Comparison of ENCODE assay signal across 10 cellular contexts in genomic region chr15:87672309-87672897, GRCh38.
DNase-seq lines count a peak whose midpoint lies in the region; ATAC-seq, FAIRE-seq and TF ChIP-seq lines count a peak whose summit lies in the region.
"Had no signal": no experiment of that assay in that cellular context is flagged by ENCODE, and none has a peak within 500 bp of the region (broad histone marks: within the 10 kb centered on the region; RNA-seq: fewer than 3 reads in every experiment).

No MANE protein-coding gene starts in this region.

- peak overlapping the region in 1 of 2 experiments; percentile 76 for H2BK12ac ChIP-seq in mesenchymal stem cell (ENCODE audit: low read length in 2 of 2)

- no peak overlapping the region for H3K4me3 Mint-ChIP-seq in immature natural killer cell
- H3K4me3 Mint-ChIP-seq: activated B cell treated with CpG ODN at 0.5 μM for 24 hours had no signal

- H3K4me1 ChIP-seq in mesenchymal stem cell (ENCODE audit: control insufficient read depth, insufficient read depth, low read depth, low read length), result no peaks in the 10 kb centered on the region

- H3K23ac ChIP-seq in mesenchymal stem cell (ENCODE audit: low read length in 2 of 2), result no peak overlapping the region

- no peak overlapping the region for H2AK5ac ChIP-seq in mesenchymal stem cell (ENCODE audit: low read length, severe bottlenecking)

- no peak overlapping the region for H3K27ac Mint-ChIP-seq in immature natural killer cell
- H3K27ac Mint-ChIP-seq: activated B cell treated with CpG ODN at 0.5 μM for 24 hours had no signal

- H3K27ac ChIP-seq in mesenchymal stem cell (ENCODE audit: low read length, poor library complexity, severe bottlenecking), result no peak overlapping the region

- peaks cover 8 to 54% (median 27%) of the 10 kb centered on the region in 6 donors for H3K9me3 Mint-ChIP-seq in immature natural killer cell

- ATAC-seq in HG03139 (IDR thresholded peaks at IDR 0.05; ENCODE audit: unreplicated experiment) (no peak), HG03280 (IDR thresholded peaks at IDR 0.05; ENCODE audit: unreplicated experiment) (no peak)

- no peak overlapping the region for H3K9ac ChIP-seq in mesenchymal stem cell (ENCODE audit: low read length)

- peaks cover 0 to 6% (median 0%) of the 10 kb centered on the region in 3 donors for H3K27me3 Mint-ChIP-seq in immature natural killer cell (ENCODE audit: low read depth in 3 of 3)
- H3K27me3 Mint-ChIP-seq: activated B cell treated with CpG ODN at 0.5 μM for 24 hours had no signal

- H2BK15ac ChIP-seq in mesenchymal stem cell (ENCODE audit: low read depth, poor library complexity, severe bottlenecking), result no peak overlapping the region

- H3K36me3 ChIP-seq in bronchial epithelial cell (ENCODE audit: control insufficient read depth, insufficient read depth, low read length), result no peaks in the 10 kb centered on the region
- H3K36me3 ChIP-seq in mesenchymal stem cell (ENCODE audit: control insufficient read depth in 1 of 2, insufficient read depth in 2 of 2, low read depth in 1 of 2, low read length in 2 of 2), result no peaks in the 10 kb centered on the region

- no peak overlapping the region for H2BK5ac ChIP-seq in mesenchymal stem cell (ENCODE audit: low read depth, low read length, poor library complexity, severe bottlenecking)

- no peaks in the 10 kb centered on the region for H3K79me1 ChIP-seq in mesenchymal stem cell (replicated peaks; ENCODE audit: low read length, poor library complexity, severe bottlenecking)

- DNase-seq in AG20443 (ENCODE audit: low spot score) (peak; percentile 66), bronchial epithelial cell (ENCODE audit: low read depth) (peak; percentile 1), mesenchymal stem cell (peak; percentile 50), NCI-H2081 treated with DMSO at 0.1 percent for 48 hours (lab: John Stamatoyannopoulos, UW) (no peak), immature natural killer cell (no peak)
- DNase-seq: activated B cell treated with CpG ODN at 0.5 μM for 24 hours had no signal

- H3K27me3 ChIP-seq in bronchial epithelial cell (ENCODE audit: control insufficient read depth, insufficient read depth, low read length) (no peaks in the 10 kb centered on the region), mesenchymal stem cell (ENCODE audit: control insufficient read depth in 1 of 2, insufficient read depth in 1 of 2, low read length in 2 of 2) (no peaks in the 10 kb centered on the region)

- H3K4me1 Mint-ChIP-seq in immature natural killer cell, result no peaks in the 10 kb centered on the region
- H3K4me1 Mint-ChIP-seq: activated B cell treated with CpG ODN at 0.5 μM for 24 hours had no signal

- H3K18ac ChIP-seq in mesenchymal stem cell (ENCODE audit: low read depth in 1 of 2, low read length in 2 of 2), result peak overlapping the region in 1 of 2 experiments; percentile 63

- no peak overlapping the region for H3K4ac ChIP-seq in mesenchymal stem cell (ENCODE audit: low read depth in 1 of 2, low read length in 2 of 2)

- no peak overlapping the region for H4K91ac ChIP-seq in mesenchymal stem cell (ENCODE audit: low read length)

- no peak overlapping the region for H3K4me2 ChIP-seq in mesenchymal stem cell (ENCODE audit: low read length, poor library complexity, severe bottlenecking)

- FAIRE-seq in bronchial epithelial cell (lab: Jason Lieb, UNC), result no peak
- FAIRE-seq: islet of Langerhans had no signal

- H2AFZ ChIP-seq in mesenchymal stem cell (ENCODE audit: low read depth, low read length), result no peak overlapping the region

- H2BK120ac ChIP-seq in mesenchymal stem cell (ENCODE audit: low read depth, low read length), result no peak overlapping the region

- WGBS in mesenchymal stem cell, result 29% methylated on average over 4 of the region's 4 CpGs

- peaks cover 0 to 10% (median 0%) of the 10 kb centered on the region in 3 donors for H3K36me3 Mint-ChIP-seq in immature natural killer cell

- H3K4me3 ChIP-seq in bronchial epithelial cell (ENCODE audit: low read depth, low read length), result no peak overlapping the region
- no peak overlapping the region for H3K4me3 ChIP-seq in mesenchymal stem cell (ENCODE audit: insufficient read depth in 1 of 2, low read depth in 1 of 2, low read length in 2 of 2)

- H4K8ac ChIP-seq in mesenchymal stem cell (ENCODE audit: low read length), result no peak overlapping the region

- 0 out of 2 replicates have a peak, but pooled peaks have one; percentile 24 for TF ChIP-seq CTCF in LNCAP (IDR thresholded peaks at IDR 0.05)
- TF ChIP-seq CTCF in bronchial epithelial cell (IDR thresholded peaks at IDR 0.05; ENCODE audit: insufficient read depth, low read length, severe bottlenecking), result peak; percentile 17

- no peak overlapping the region for H3K14ac ChIP-seq in mesenchymal stem cell (ENCODE audit: low read length in 2 of 2)

- peaks cover 10% of the 10 kb centered on the region for H3K9me3 ChIP-seq in mesenchymal stem cell (ENCODE audit: control insufficient read depth, low read length)

Comparison
In these comparisons a context has a peak if more than half of its experiments do, and no peak if none do; other contexts are left out.
1. DNase-seq: peak in AG20443 (single experiment), bronchial epithelial cell (single experiment) and mesenchymal stem cell (single experiment); none in NCI-H2081 treated with DMSO at 0.1 percent for 48 hours (single experiment) and immature natural killer cell (0 of 3).